In genomic region chr15:55685292-55685691, GRCh38 we compare ENCODE assay signal across 12 cellular contexts. TPM values are rescaled to one million over a fixed set of nuclear protein-coding genes. Genes with fewer than 3 reads are reported as not detected.
A peak's percentile ranks its signal among the peaks of the same experiment; 100 is the strongest.
DNase-seq lines count a peak whose midpoint lies in the region; ATAC-seq, FAIRE-seq and TF ChIP-seq lines count a peak whose summit lies in the region.
"Had no signal": no experiment of that assay in that cellular context is flagged by ENCODE, and none has a peak within 500 bp of the region (broad histone marks: within the 10 kb centered on the region; RNA-seq: fewer than 3 reads in every experiment).

No MANE protein-coding gene starts in this region.

- SMC1A ChIA-PET in GM12878 (lab: Charles Lee; ENCODE audit: uncharacterized antibody, unreplicated experiment), result interaction anchor here (1.8 kb wide), 1 partner anchor 10 kb away, joined by 4 read pairs; no protein-coding TSS in a partner anchor

- H3K4me3 Mint-ChIP-seq in endothelial cell (ENCODE audit: unreplicated experiment), result no peak overlapping the region
- H3K4me3 Mint-ChIP-seq in CD4-positive, alpha-beta T cell, result no peak overlapping the region
- H3K4me3 Mint-ChIP-seq: activated T-helper 17 cell treated with anti-CD3 and anti-CD28 coated beads, Interleukin-2, amount 50 U/mL, for 72 hours; H9 had no signal

- H3K4me2 ChIP-seq in GM12878 (ENCODE audit: control insufficient read depth, insufficient read depth), result peak overlapping the region; percentile 71; the same call in 1 of the 2 replicates

- BruUV-seq in GM12878 (replicated peaks; lab: Mats Ljungman, UMichigan), result no TSS peak

- no peak for TF ChIP-seq RAD21 in GM12878 (IDR thresholded peaks at IDR 0.05; ENCODE audit: insufficient read depth, low read depth, low read length)

- 0 out of 4 replicates have a peak, but pooled peaks of 1 of the 2 experiments have one; percentile 13 for TF ChIP-seq EP300 in GM12878 (IDR thresholded peaks at IDR 0.05; ENCODE audit: borderline replicate concordance in 1 of 2, control insufficient read depth in 1 of 2, low read depth in 2 of 2, low read length in 2 of 2)

- no peaks in the 10 kb centered on the region for H3K27me3 Mint-ChIP-seq in endothelial cell (ENCODE audit: unreplicated experiment)
- no peaks in the 10 kb centered on the region for H3K27me3 Mint-ChIP-seq in CD4-positive, alpha-beta T cell

- H3K4me1 Mint-ChIP-seq in endothelial cell (ENCODE audit: unreplicated experiment), result peaks cover 28% of the 10 kb centered on the region
- peaks cover 5% of the 10 kb centered on the region for H3K4me1 Mint-ChIP-seq in CD4-positive, alpha-beta T cell (ENCODE audit: low read depth)
- H3K4me1 Mint-ChIP-seq: activated T-helper 17 cell treated with anti-CD3 and anti-CD28 coated beads, Interleukin-2, amount 50 U/mL, for 72 hours had no signal

- no peaks in the 10 kb centered on the region for H3K27me3 ChIP-seq in GM12878 (replicated peaks in 1 of 2; ENCODE audit: control insufficient read depth in 2 of 2, insufficient read depth in 2 of 2, low read length in 1 of 2)
- H3K27me3 ChIP-seq in CD4-positive, alpha-beta T cell (ENCODE audit: control insufficient read depth, insufficient read depth, low read length), result no peaks in the 10 kb centered on the region
- H3K27me3 ChIP-seq in adrenal gland, result no peaks in the 10 kb centered on the region
- H3K27me3 ChIP-seq in right lobe of liver, result no peaks in the 10 kb centered on the region
- H3K27me3 ChIP-seq: SJSA1 had no signal

- in situ Hi-C loops in GM13976 (cut with MboI; ENCODE audit: low sequenced_read_pairs, unreplicated experiment), result no loop called here
- in situ Hi-C loops in GM12878 (cut with MboI), result no loop called here

- RAD21 ChIA-PET in GM12878 (lab: Charles Lee; ENCODE audit: unreplicated experiment), result no interaction called here

- TF ChIP-seq POLR2A in GM12878 (IDR thresholded peaks at IDR 0.05; ENCODE audit: low read depth, low read length) (no peak), adrenal gland (IDR thresholded peaks at IDR 0.05) (no peak), right lobe of liver (IDR thresholded peaks at IDR 0.05) (no peak)

- peak; percentile 32 for DNase-seq in GM13976 (ENCODE audit: low spot score)
- DNase-seq in GM12878 (ENCODE audit: low read depth, low spot score), result no peak
- DNase-seq in endothelial cell (ENCODE audit: low spot score), result no peak
- no peak for DNase-seq in CD4-positive, alpha-beta T cell
- DNase-seq in adrenal gland, result no peak
- DNase-seq in right lobe of liver, result no peak
- DNase-seq: H9, islet precursor cell had no signal

- H3K9ac ChIP-seq in GM12878 (ENCODE audit: control insufficient read depth, insufficient read depth, low read length), result no peak overlapping the region

- no peaks in the 10 kb centered on the region for H3K36me3 ChIP-seq in GM12878 (ENCODE audit: control insufficient read depth in 2 of 2, insufficient read depth in 2 of 2, low read length in 1 of 2)
- H3K36me3 ChIP-seq in adrenal gland (replicated peaks in 1 of 2), result no peaks in the 10 kb centered on the region
- H3K36me3 ChIP-seq in right lobe of liver, result no peaks in the 10 kb centered on the region
- H3K36me3 ChIP-seq: SJSA1 had no signal

- no peak for TF ChIP-seq CTCF in GM13976 (IDR thresholded peaks at IDR 0.05; ENCODE audit: borderline replicate concordance, control extremely low read depth, extremely low read depth, insufficient read depth, missing control alignments)
- TF ChIP-seq CTCF in GM12878 (IDR thresholded peaks at IDR 0.05 in 2 of 3, conservative IDR thresholded peaks at IDR 0.05 in 1 of 3; ENCODE audit: control insufficient read depth in 2 of 3, extremely low read depth in 1 of 3, insufficient read depth in 1 of 3, low read depth in 3 of 3, low read length in 3 of 3), result no peak
- TF ChIP-seq CTCF in endothelial cell (IDR thresholded peaks at IDR 0.05; ENCODE audit: unreplicated experiment), result no peak
- TF ChIP-seq CTCF in CD4-positive, alpha-beta T cell (IDR thresholded peaks at IDR 0.05), result no peak
- no peak for TF ChIP-seq CTCF in adrenal gland (IDR thresholded peaks at IDR 0.05)
- no peak for TF ChIP-seq CTCF in right lobe of liver (IDR thresholded peaks at IDR 0.05)

- H3K4me1 ChIP-seq in GM12878 (ENCODE audit: control insufficient read depth, insufficient read depth, low read length) (peaks cover 17% of the 10 kb centered on the region), adrenal gland (replicated peaks in 1 of 2) (no peaks in the 10 kb centered on the region), right lobe of liver (no peaks in the 10 kb centered on the region)
- H3K4me1 ChIP-seq: SJSA1 had no signal

- H3K27ac Mint-ChIP-seq in endothelial cell (ENCODE audit: unreplicated experiment), result no peak overlapping the region
- H3K27ac Mint-ChIP-seq in CD4-positive, alpha-beta T cell, result no peak overlapping the region
- H3K27ac Mint-ChIP-seq: activated T-helper 17 cell treated with anti-CD3 and anti-CD28 coated beads, Interleukin-2, amount 50 U/mL, for 72 hours; H9 had no signal

- peak; percentile 78 for FAIRE-seq in GM12878 (lab: Jason Lieb, UNC)

- H2AFZ ChIP-seq in GM12878 (ENCODE audit: control insufficient read depth, low read depth, low read length), result 0 out of 2 replicates have a peak overlapping the region, but pooled peaks have one; percentile 15

- H3K9me3 ChIP-seq in GM12878 (replicated peaks; ENCODE audit: control insufficient read depth, insufficient read depth, low read length) (no peaks in the 10 kb centered on the region; the same call in 2 of the 3 replicates), adrenal gland (replicated peaks in 1 of 3) (no peaks in the 10 kb centered on the region), right lobe of liver (no peaks in the 10 kb centered on the region)
- H3K9me3 ChIP-seq in CD4-positive, alpha-beta T cell (ENCODE audit: control insufficient read depth, low read length), result no peaks in the 10 kb centered on the region
- H3K9me3 ChIP-seq: SJSA1 had no signal

- H3K9me3 Mint-ChIP-seq in endothelial cell (ENCODE audit: unreplicated experiment), result no peaks in the 10 kb centered on the region
- H3K9me3 Mint-ChIP-seq in CD4-positive, alpha-beta T cell, result no peaks in the 10 kb centered on the region
- H3K9me3 Mint-ChIP-seq: activated T-helper 17 cell treated with anti-CD3 and anti-CD28 coated beads, Interleukin-2, amount 50 U/mL, for 72 hours; H9 had no signal

- H3K36me3 Mint-ChIP-seq in endothelial cell (ENCODE audit: low read depth, unreplicated experiment), result peaks cover 10% of the 10 kb centered on the region
- H3K36me3 Mint-ChIP-seq in CD4-positive, alpha-beta T cell (ENCODE audit: low read depth), result no peaks in the 10 kb centered on the region

- H3K79me2 ChIP-seq in GM12878 (ENCODE audit: control insufficient read depth, insufficient read depth, low read length), result no peaks in the 10 kb centered on the region

- peak; percentile 79 for ATAC-seq in GM19455 (IDR thresholded peaks at IDR 0.05; ENCODE audit: unreplicated experiment)
- peak; percentile 77 for ATAC-seq in HG03025 (IDR thresholded peaks at IDR 0.05; ENCODE audit: low FRiP score, unreplicated experiment)
- ATAC-seq in GM12878, result peak; percentile 98
- ATAC-seq in CD4-positive, alpha-beta T cell (ENCODE audit: poor library complexity), result no peak
- ATAC-seq in right lobe of liver, result no peak
- ATAC-seq: activated T-helper 17 cell treated with anti-CD3 and anti-CD28 coated beads, Interleukin-2, amount 50 U/mL, for 72 hours had no signal

- intact Hi-C loops in GM12878 (cut with micrococcal nuclease; ENCODE audit: unreplicated experiment), result no loop called here
- intact Hi-C loops in CD4-positive, alpha-beta T cell (cut with DNase I, micrococcal nuclease), result no loop called here
- intact Hi-C loops in adrenal gland (cut with DNase I), result no loop called here
- intact Hi-C loops in right lobe of liver (cut with DNase I), result no loop called here

- POLR2A ChIA-PET in GM12878 (lab: Charles Lee), result no interaction called here
- POLR2A ChIA-PET in CD4-positive, alpha-beta T cell (lab: Charles Lee), result no interaction called here

- no peaks in the 10 kb centered on the region for H4K20me1 ChIP-seq in GM12878 (ENCODE audit: control insufficient read depth, insufficient read depth)

- H3K4me3 ChIP-seq in GM12878 (no peak overlapping the region), adrenal gland (no peak overlapping the region), right lobe of liver (no peak overlapping the region)
- H3K4me3 ChIP-seq: SJSA1 had no signal

- WGBS in GM12878 (ENCODE audit: insufficient coverage, insufficient replicate concordance, low lambda C conversion rate, missing lambda C conversion rate), result 0% methylated on average over 1 of the region's 1 CpG
- WGBS in adrenal gland, 4 donors, result 27 to 44% (median 33%) methylated on average over 1 of the region's 1 CpG
- WGBS in right lobe of liver (ENCODE audit: insufficient coverage, low coverage, low lambda C conversion rate, missing lambda C conversion rate), result 13% methylated on average over 1 of the region's 1 CpG

- CTCF ChIA-PET in GM12878 (lab: Yijun Ruan, JAX), result interaction anchor here (0.9 to 1.4 kb wide), 3 partner anchors 37 to 115 kb away, joined by 3 to 4 read pairs (median 4); no protein-coding TSS in a partner anchor
- CTCF ChIA-PET in CD4-positive, alpha-beta T cell (lab: Charles Lee), result no interaction called here

- H3K27ac ChIP-seq in GM12878 (ENCODE audit: control insufficient read depth, insufficient read depth) (peak overlapping the region; percentile 44), adrenal gland (no peak overlapping the region), right lobe of liver (no peak overlapping the region)
- no peak overlapping the region for H3K27ac ChIP-seq in CD4-positive, alpha-beta T cell (ENCODE audit: low read depth, low read length)
- H3K27ac ChIP-seq: SJSA1 had no signal

RNA-seq across cellular contexts. Expression of gene PRTG, which starts 57.7 kb away (rescaled TPM):
- total RNA-seq in GM12878 (2013; cell fraction: nucleolus; rRNA removed), result 0.06 TPM in 1 of 2 replicates, not detected in the other
- not detected in 2 replicates for total RNA-seq in GM12878 (2014; rRNA removed)
- total RNA-seq in GM12878 (2014; rRNA removed; fragmentation: Illumina TruSeq; extraction: Trizol), result not detected in 2 replicates
- 0.03 TPM in 1 of 2 replicates, not detected in the other for total RNA-seq in GM12878 (2021)
- not detected for polyA plus RNA-seq in GM12878 (2011; ENCODE audit: low read depth)
- not detected in 2 replicates for polyA plus RNA-seq in GM12878 (2011; rRNA removed)
- not detected in 2 replicates for polyA plus RNA-seq in GM12878 (2011; cell fraction: cytosol; rRNA removed)
- not detected in 2 replicates for polyA plus RNA-seq in GM12878 (2011; cell fraction: nucleus; rRNA removed)
- not detected in 2 replicates for polyA plus RNA-seq in GM12878 (2012)
- under 0.01 and 0.03 TPM in 2 replicates for polyA plus RNA-seq in GM12878 (2014; fragmentation: Illumina TruSeq; extraction: Trizol)
- not detected for polyA plus RNA-seq in GM12878 (2014; fragmentation: Nextera tagmentation; extraction: Ambion mirVana)
- polyA plus RNA-seq in GM12878 (2014; rRNA removed), result not detected in 2 replicates
- under 1 TPM in 1 of 2 experiments, not detected in 1; 0.25 TPM for polyA plus RNA-seq in GM12878 (2016; fragmentation: Nextera tagmentation; extraction: Ambion mirVana)
- not detected in 2 replicates for polyA minus RNA-seq in GM12878 (2011; rRNA and poly(A)+ RNA removed)
- not detected in 2 replicates for polyA minus RNA-seq in GM12878 (2011; cell fraction: cytosol; rRNA and poly(A)+ RNA removed)
- polyA minus RNA-seq in GM12878 (2011; cell fraction: nucleus; rRNA and poly(A)+ RNA removed), result not detected in 2 replicates
- total RNA-seq in endothelial cell (ENCODE audit: unreplicated experiment), result 165 TPM
- total RNA-seq in CD4-positive, alpha-beta T cell, result not detected
- total RNA-seq in adrenal gland, result 1 to 10 TPM; 2.1 to 3.4 (median 3.0) TPM
- polyA plus RNA-seq in adrenal gland, result 1 to 10 TPM in 2 of 3 donors, under 1 TPM in 1; 0.40 to 1.8 (median 1.4) TPM
- total RNA-seq in right lobe of liver, result under 1 TPM; 0.06 to 0.22 (median 0.12) TPM
- total RNA-seq: activated T-helper 17 cell treated with anti-CD3 and anti-CD28 coated beads, Interleukin-2, amount 50 U/mL, for 72 hours had no signal

Comparison
In these comparisons a context has a peak if more than half of its experiments do, and no peak if none do; other contexts are left out.
1. ATAC-seq: peak in GM19455 (single experiment), HG03025 (single experiment) and GM12878 (single experiment); none in CD4-positive, alpha-beta T cell (single experiment) and right lobe of liver (0 of 4).
2. RNA of gene PRTG, which starts 57.7 kb away (total RNA-seq): 165 TPM in endothelial cell (single experiment); 2.1 to 3.4 TPM in adrenal gland, 0.06 to 0.22 TPM in right lobe of liver, 0.03 to 0.06 TPM in GM12878 and not detected in CD4-positive, alpha-beta T cell; every median in the first group is over 10 times any median in the second.